In the genomic region with DNA sequence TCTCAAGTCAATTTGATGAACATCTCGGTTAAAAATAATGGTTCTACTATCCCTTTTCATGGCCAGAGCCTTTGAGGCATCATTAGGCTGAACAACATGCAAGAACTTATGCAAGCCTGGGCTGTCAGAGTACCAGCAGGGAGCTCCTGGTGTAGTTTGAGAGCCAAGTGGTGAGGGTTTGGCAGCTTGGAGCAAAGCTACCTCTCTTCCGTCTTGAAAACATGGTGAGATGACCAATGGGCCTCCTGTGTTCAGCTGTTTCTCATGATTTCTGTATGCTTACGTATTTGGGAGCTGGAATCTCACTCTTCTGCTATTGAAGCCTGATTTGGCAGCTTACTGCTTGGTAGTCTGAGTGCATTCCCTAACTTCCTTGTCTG, we compare ENCODE assay signal across 21 cellular contexts.
DNase-seq lines count a peak whose midpoint lies in the region; ATAC-seq, FAIRE-seq and TF ChIP-seq lines count a peak whose summit lies in the region.
"Had no signal": no experiment of that assay in that cellular context is flagged by ENCODE, and none has a peak within 500 bp of the region (broad histone marks: within the 10 kb centered on the region; RNA-seq: fewer than 3 reads in every experiment).

No MANE protein-coding gene starts in this region.

- H3K9ac ChIP-seq in neuronal stem cell (ENCODE audit: low read depth, low read length, poor library complexity) = no peak overlapping the region

- intact Hi-C loops in left cardiac atrium (cut with DNase I) (no loop called here), esophagus squamous epithelium (cut with DNase I) (no loop called here)

- H4K8ac ChIP-seq in neuronal stem cell (ENCODE audit: low read depth, low read length) = no peak overlapping the region

- TF ChIP-seq CTCF in esophagus squamous epithelium (IDR thresholded peaks at IDR 0.05) = no peak

- no peak for TF ChIP-seq POLR2A in GM12891 (IDR thresholded peaks at IDR 0.05; ENCODE audit: low read depth, low read length)
- TF ChIP-seq POLR2A in esophagus squamous epithelium (IDR thresholded peaks at IDR 0.05) = no peak

- H3K9me3 ChIP-seq in neuronal stem cell (replicated peaks in 1 of 2; ENCODE audit: control insufficient read depth in 2 of 2, insufficient read depth in 1 of 2, low read depth in 1 of 2, low read length in 2 of 2) (no peaks in the 10 kb centered on the region), esophagus squamous epithelium (no peaks in the 10 kb centered on the region)
- H3K9me3 ChIP-seq: body of pancreas had no signal

- H2BK15ac ChIP-seq in neuronal stem cell (ENCODE audit: low read length) = no peak overlapping the region

- H3K27ac ChIP-seq in neuronal stem cell (replicated peaks; ENCODE audit: low read length) (peak overlapping the region; percentile 78), esophagus squamous epithelium (no peak overlapping the region)
- H3K27ac ChIP-seq: body of pancreas, HL-60, SK-N-MC had no signal

- H3K79me1 ChIP-seq in neuronal stem cell (ENCODE audit: low read depth, low read length) = no peaks in the 10 kb centered on the region

- no peak overlapping the region for H3K23ac ChIP-seq in neuronal stem cell (ENCODE audit: low read depth, low read length, poor library complexity)

- H3K18ac ChIP-seq in neuronal stem cell (ENCODE audit: low read length) = peak overlapping the region; percentile 73

- H3K4me3 ChIP-seq in H7 (ENCODE audit: insufficient read depth, low read depth, low read length) (no peak overlapping the region), neuronal stem cell (ENCODE audit: low read length in 2 of 2) (no peak overlapping the region), esophagus squamous epithelium (no peak overlapping the region)
- H3K4me3 ChIP-seq: body of pancreas, heart right ventricle, SK-N-MC had no signal

- H3K4ac ChIP-seq in neuronal stem cell (ENCODE audit: low read length) = no peak overlapping the region

- no peak overlapping the region for H2BK12ac ChIP-seq in neuronal stem cell (ENCODE audit: low read length)

- H3K14ac ChIP-seq in neuronal stem cell (ENCODE audit: low read length) = no peak overlapping the region

- H3K27me3 ChIP-seq in H7 (ENCODE audit: control insufficient read depth, insufficient read depth, low read length) (no peaks in the 10 kb centered on the region), neuronal stem cell (ENCODE audit: control insufficient read depth in 3 of 3, insufficient read depth in 3 of 3, low read depth in 1 of 3, low read length in 3 of 3) (no peaks in the 10 kb centered on the region), esophagus squamous epithelium (no peaks in the 10 kb centered on the region)
- H3K27me3 ChIP-seq: body of pancreas, heart right ventricle had no signal

- H4K91ac ChIP-seq in neuronal stem cell (ENCODE audit: low read depth, low read length, poor library complexity) = no peak overlapping the region

- DNase-seq in H7 (peak; percentile 42), cerebellar cortex (ENCODE audit: low spot score) (peak; percentile 9), left cardiac atrium (no peak), neuronal stem cell (ENCODE audit: low spot score) (peak; percentile 27), GM12891 (ENCODE audit: insufficient read length, low spot score) (no peak), esophagus squamous epithelium (lab: John Stamatoyannopoulos, UW) (no peak)
- DNase-seq in effector CD4-positive, alpha-beta T cell = no peak
- DNase-seq: activated B cell treated with CpG ODN at 0.5 μM for 24 hours; activated CD8-positive, alpha-beta T cell treated with anti-CD3 and anti-CD28 coated beads for 36 hours; activated T-cell treated with anti-CD3 and anti-CD28 coated beads, Interleukin-2, amount 50 U/mL, for 4 hours; body of pancreas; CD4-positive, CD25-positive, alpha-beta regulatory T cell; heart right ventricle; islet precursor cell; naive thymus-derived CD4-positive, alpha-beta T cell; NCI-H2029; substantia nigra had no signal

- no peaks in the 10 kb centered on the region for H3K36me3 ChIP-seq in H7 (replicated peaks; ENCODE audit: control insufficient read depth, insufficient read depth, low read length)
- no peaks in the 10 kb centered on the region for H3K36me3 ChIP-seq in neuronal stem cell (replicated peaks in 1 of 2; ENCODE audit: control insufficient read depth in 2 of 2, insufficient read depth in 2 of 2, low read length in 2 of 2)
- no peaks in the 10 kb centered on the region for H3K36me3 ChIP-seq in esophagus squamous epithelium
- H3K36me3 ChIP-seq: heart right ventricle had no signal

- peak; percentile 59 to 72 for ATAC-seq in left cardiac atrium
- no peak for ATAC-seq in GM21526 (IDR thresholded peaks at IDR 0.05; ENCODE audit: low FRiP score, unreplicated experiment)
- ATAC-seq: activated CD8-positive, alpha-beta T cell treated with anti-CD3 and anti-CD28 coated beads for 36 hours; activated T-cell treated with anti-CD3 and anti-CD28 coated beads, Interleukin-2, amount 50 U/mL, for 4 hours; body of pancreas; naive thymus-derived CD4-positive, alpha-beta T cell; Panc1 had no signal

- H3K4me1 ChIP-seq in neuronal stem cell (ENCODE audit: control insufficient read depth in 2 of 2, insufficient read depth in 1 of 2, low read depth in 1 of 2, low read length in 2 of 2) = peaks cover 0 to 11% of the 10 kb centered on the region in 2 donors
- peaks cover 0 to 16% (median 0%) of the 10 kb centered on the region in 3 donors for H3K4me1 ChIP-seq in esophagus squamous epithelium

- no peak overlapping the region for H2AK5ac ChIP-seq in neuronal stem cell (ENCODE audit: low read depth, low read length)

- H2BK5ac ChIP-seq in neuronal stem cell (ENCODE audit: low read length) = no peak overlapping the region

- H3K4me2 ChIP-seq in neuronal stem cell (ENCODE audit: insufficient read depth, low read length, poor library complexity, severe bottlenecking) = no peak overlapping the region

- H2AFZ ChIP-seq in neuronal stem cell (ENCODE audit: low read length) = no peak overlapping the region

- H2BK120ac ChIP-seq in neuronal stem cell (ENCODE audit: low read depth, low read length) = no peak overlapping the region

- FAIRE-seq in GM12891 (lab: Jason Lieb, UNC) = no peak

- no CpG with 5 or more reads among the region's 3 CpGs for WGBS in neuronal stem cell (ENCODE audit: extremely low coverage in 2 of 2, insufficient read length in 2 of 2, insufficient replicate concordance in 1 of 2), 2 donors
- 46 to 65% methylated on average over 3 of the region's 3 CpGs for WGBS in esophagus squamous epithelium, 2 donors

TF ChIP-seq in GM12891, 5 proteins besides CTCF, POLR2A, EP300 and RAD21:
- TF ChIP-seq POU2F2 (IDR thresholded peaks at IDR 0.05; ENCODE audit: low read depth, low read length) = no peak

Comparison
In these comparisons a context has a peak if more than half of its experiments do, and no peak if none do; other contexts are left out.
1. DNase-seq: peak in H7 (single experiment), cerebellar cortex (single experiment) and neuronal stem cell (single experiment); none in left cardiac atrium (single experiment), effector CD4-positive, alpha-beta T cell (single experiment), GM12891 (single experiment) and esophagus squamous epithelium (single experiment).